23 cellular contexts compared by ENCODE assay signal in the genomic region with DNA sequence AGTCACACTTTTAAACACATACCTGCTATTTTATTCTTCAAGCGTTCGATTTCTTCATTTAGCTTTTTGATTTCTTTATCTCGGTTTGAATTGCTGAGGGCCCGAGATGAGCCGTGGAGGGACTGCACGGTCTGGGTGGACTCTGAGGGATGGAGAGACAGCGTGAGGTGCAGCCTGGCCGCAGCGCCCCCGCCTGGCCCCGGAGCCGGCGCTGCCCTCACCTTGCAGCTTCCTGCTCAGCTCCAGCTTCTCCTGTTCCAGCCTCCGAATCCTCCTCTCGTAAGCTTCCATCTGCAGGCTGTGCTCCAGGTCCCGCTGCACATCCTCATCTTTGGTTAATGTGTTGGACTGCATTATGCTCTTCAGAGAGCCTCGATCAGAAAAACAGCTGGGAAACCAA. TPM values are rescaled to one million over a fixed set of nuclear protein-coding genes. Genes with fewer than 3 reads are reported as not detected.
"Had no signal": no experiment of that assay in that cellular context is flagged by ENCODE, and none has a peak within 500 bp of the region (broad histone marks: within the 10 kb centered on the region; RNA-seq: fewer than 3 reads in every experiment).

No MANE protein-coding gene starts in this region.

- DNase-seq: activated CD4-positive, alpha-beta T cell treated with anti-CD3 and anti-CD28 coated beads, Interleukin-2, amount 50 U/mL, for 1 hour; activated CD4-positive, CD25-positive, alpha-beta regulatory T cell treated with anti-CD3 and anti-CD28 coated beads, Interleukin-2, amount 50 U/mL, for 72 hours; activated CD8-positive, alpha-beta memory T cell treated with anti-CD3 and anti-CD28 coated beads, Interleukin-2, amount 50 U/mL, for 48 hours; activated effector memory CD4-positive, alpha-beta T cell treated with Interleukin-2 at 50 U/mL for 16 hours; activated naive CD4-positive, alpha-beta T cell treated with anti-CD3 and anti-CD28 coated beads, Interleukin-2, amount 50 U/mL, for 16 hours; activated T-cell treated with anti-CD3 and anti-CD28 coated beads, Interleukin-2, amount 50 U/mL, for 48 hours; cerebellar nuclear complex; cortex of kidney; effector CD8-positive, alpha-beta T cell; esophagus squamous epithelium; hippocampal formation; kidney; left lung; occipital lobe; retina; stimulated activated CD4-positive, alpha-beta T cell treated with anti-CD3 and anti-CD28 coated beads, Interleukin-2, amount 100 ng/mL, for 24 hours; stimulated activated naive CD4-positive, alpha-beta T cell treated with Interleukin-2 at 50 U/mL for 16 hours; T1000; thyroid gland had no signal

- H3K9me3 Mint-ChIP-seq: mesothelial cell of epicardium; natural killer cell treated with Interleukin-12 subunit alpha and Interleukin-12 subunit beta and Interleukin-15 and Interleukin-18, amount 100 ng/mL, for 72 hours had no signal

- H3K4me1 Mint-ChIP-seq: mesothelial cell of epicardium had no signal

- H3K4me3 ChIP-seq: ascending aorta, breast epithelium, esophagus squamous epithelium, left lung, thyroid gland had no signal

- H3K4me1 ChIP-seq: ascending aorta, breast epithelium, esophagus squamous epithelium had no signal

- ATAC-seq: left lung; natural killer cell treated with Interleukin-12 subunit alpha and Interleukin-12 subunit beta and Interleukin-15 and Interleukin-18, amount 100 ng/mL, for 72 hours had no signal

- H3K27ac Mint-ChIP-seq: mesothelial cell of epicardium; natural killer cell treated with Interleukin-12 subunit alpha and Interleukin-12 subunit beta and Interleukin-15 and Interleukin-18, amount 100 ng/mL, for 72 hours had no signal

- H3K4me3 Mint-ChIP-seq: mesothelial cell of epicardium; natural killer cell treated with Interleukin-12 subunit alpha and Interleukin-12 subunit beta and Interleukin-15 and Interleukin-18, amount 100 ng/mL, for 72 hours had no signal

- H3K27ac ChIP-seq: ascending aorta, breast epithelium, esophagus squamous epithelium, left lung, thyroid gland had no signal

- H3K27me3 ChIP-seq: ascending aorta, breast epithelium, esophagus squamous epithelium, left lung, thyroid gland had no signal

- H3K36me3 Mint-ChIP-seq: natural killer cell treated with Interleukin-12 subunit alpha and Interleukin-12 subunit beta and Interleukin-15 and Interleukin-18, amount 100 ng/mL, for 72 hours had no signal

- H3K9me3 ChIP-seq: ascending aorta, breast epithelium, esophagus squamous epithelium, left lung, thyroid gland had no signal

- FAIRE-seq: kidney had no signal

RNA-seq across cellular contexts. Expression of gene AMN, which starts 53.2 kb away (rescaled TPM):
- total RNA-seq: occipital lobe had no signal
